26 cellular contexts compared by ENCODE assay signal in the genomic region with DNA sequence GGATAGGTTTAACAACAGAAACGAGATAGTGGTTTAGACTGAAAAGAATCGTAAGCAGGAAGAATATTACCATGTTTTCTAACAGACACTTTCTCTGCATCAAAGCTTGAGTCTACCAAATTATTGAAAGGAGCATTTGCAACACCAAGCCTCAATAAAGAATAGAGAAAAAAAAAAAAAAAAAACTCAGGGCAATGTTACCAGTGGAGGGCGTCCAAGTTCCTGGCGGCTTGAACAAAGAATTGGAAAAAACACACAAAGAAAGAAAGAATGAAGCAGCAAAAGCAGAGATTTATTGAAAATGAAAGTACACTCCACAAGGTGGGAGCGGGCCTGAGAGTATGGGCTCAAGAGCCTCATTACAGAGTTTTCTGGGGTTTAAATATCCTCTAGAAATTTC.
DNase-seq lines count a peak whose midpoint lies in the region; ATAC-seq, FAIRE-seq and TF ChIP-seq lines count a peak whose summit lies in the region.
"Had no signal": no experiment of that assay in that cellular context is flagged by ENCODE, and none has a peak within 500 bp of the region (broad histone marks: within the 10 kb centered on the region; RNA-seq: fewer than 3 reads in every experiment).

No MANE protein-coding gene starts in this region.

- no peak for FAIRE-seq in H54 (lab: Jason Lieb, UNC)
- FAIRE-seq: pancreas had no signal

- H3K4me2 ChIP-seq in PC-9: no peak overlapping the region

- no peak for ATAC-seq in HG02798 (IDR thresholded peaks at IDR 0.05; ENCODE audit: poor library complexity, unreplicated experiment)
- ATAC-seq: activated CD8-positive, alpha-beta memory T cell treated with anti-CD3 and anti-CD28 coated beads, Interleukin-2, amount 10 ng/mL, durations not matched to agents 7 days and 5 days; esophagus mucosa; gastroesophageal sphincter; right cardiac atrium had no signal

- no peaks in the 10 kb centered on the region for H3F3A ChIP-seq in PC-9 (ENCODE audit: insufficient read depth, low read depth)

- CTCF ChIA-PET in PC-9 (lab: Charles Lee): interaction anchor here (0.7 kb wide), 1 partner anchor 377 kb away, joined by 3 read pairs; no protein-coding TSS in a partner anchor

- no peak for TF ChIP-seq POLR2A in H54 (IDR thresholded peaks at IDR 0.05; ENCODE audit: low read depth, low read length)

- no TSS peak for BruUV-seq in PC-9 (replicated peaks; lab: Mats Ljungman, UMichigan)

- H4K20me1 ChIP-seq in PC-9 (ENCODE audit: insufficient read depth): no peaks in the 10 kb centered on the region

- H3K4me3 ChIP-seq in PC-9: no peak overlapping the region
- no peak overlapping the region for H3K4me3 ChIP-seq in fibroblast of the aortic adventitia (ENCODE audit: low read depth, low read length)
- H3K4me3 ChIP-seq: gastroesophageal sphincter, pancreas, Peyer's patch, SJCRH30, uterus had no signal

- POLR2A ChIA-PET in PC-9 (lab: Charles Lee; ENCODE audit: unreplicated experiment): interaction anchor here (0.6 kb wide), 1 partner anchor 532 kb away, joined by 21 read pairs; no protein-coding TSS in a partner anchor

- DNase-seq in ACHN: peak; percentile 0
- DNase-seq in H4 (ENCODE audit: low spot score): peak; percentile 5
- no peak for DNase-seq in PC-9
- DNase-seq in fibroblast of the aortic adventitia (ENCODE audit: low read depth): peak; percentile 16
- DNase-seq in stimulated activated CD4-positive, alpha-beta T cell treated with anti-CD3 and anti-CD28 coated beads, Interleukin-12 subunit alpha, Interleukin-12 subunit beta, amount 100 ng/mL, for 4 hours: no peak
- no peak for DNase-seq in caudate nucleus (lab: John Stamatoyannopoulos, UW)
- DNase-seq in H54 (ENCODE audit: insufficient read length, low spot score): no peak
- DNase-seq: activated CD4-positive, alpha-beta T cell treated with anti-CD3 and anti-CD28 coated beads for 48 hours; activated CD8-positive, alpha-beta memory T cell treated with anti-CD3 and anti-CD28 coated beads, Interleukin-2, amount 10 ng/mL, durations not matched to agents 7 days and 5 days; aorta; CD8-positive, alpha-beta memory T cell; effector CD8-positive, alpha-beta T cell; hypothalamus; islet precursor cell; KBM-7; NCI-H82; pancreas; Peyer's patch; right cardiac atrium; SJCRH30; stimulated activated CD4-positive, alpha-beta T cell treated with anti-CD3 and anti-CD28 coated beads, Interleukin-15, amount 100 ng/mL, for 24 hours; substantia nigra; uterus had no signal

- no peaks in the 10 kb centered on the region for H3K36me3 ChIP-seq in PC-9 (ENCODE audit: low read depth)
- H3K36me3 ChIP-seq: gastroesophageal sphincter, pancreas, Peyer's patch, SJCRH30, uterus had no signal

- no peak overlapping the region for H3K27ac ChIP-seq in PC-9
- no peak overlapping the region for H3K27ac ChIP-seq in caudate nucleus (ENCODE audit: low read depth, low read length)
- H3K27ac ChIP-seq: gastroesophageal sphincter, pancreas, Peyer's patch, SJCRH30, uterus had no signal

- TF ChIP-seq CTCF in PC-9 (conservative IDR thresholded peaks at IDR 0.05) (0 out of 2 replicates have a peak, but pooled peaks have one; percentile 27), fibroblast of the aortic adventitia (IDR thresholded peaks at IDR 0.05; ENCODE audit: insufficient read depth, low read length) (no peak)

- no peaks in the 10 kb centered on the region for H3K9me2 ChIP-seq in PC-9 (ENCODE audit: insufficient read depth)

- no peak overlapping the region for H2AFZ ChIP-seq in PC-9

- no peaks in the 10 kb centered on the region for H3K9me3 ChIP-seq in PC-9 (ENCODE audit: insufficient read depth, low read depth)
- H3K9me3 ChIP-seq: gastroesophageal sphincter, pancreas, Peyer's patch, SJCRH30, uterus had no signal

- H3K4me1 ChIP-seq in PC-9 (replicated peaks; ENCODE audit: insufficient read depth): no peaks in the 10 kb centered on the region
- H3K4me1 ChIP-seq: gastroesophageal sphincter, pancreas, Peyer's patch, uterus had no signal

- H3K79me2 ChIP-seq in PC-9 (ENCODE audit: low read depth): no peaks in the 10 kb centered on the region

- intact Hi-C loops in PC-9 (cut with micrococcal nuclease; ENCODE audit: unreplicated experiment): no loop called here

- H3K27me3 ChIP-seq in PC-9 (ENCODE audit: insufficient read depth, low read depth): no peaks in the 10 kb centered on the region
- H3K27me3 ChIP-seq: gastroesophageal sphincter, pancreas, Peyer's patch, SJCRH30, uterus had no signal

- in situ Hi-C loops in ACHN (cut with HindIII; ENCODE audit: low pct_ligation_motif_present, low pct_unique_long_range_greater_than_20kb, low sequenced_read_pairs): no loop called here

Comparison
In these comparisons a context has a peak if more than half of its experiments do, and no peak if none do; other contexts are left out.
1. DNase-seq: peak in ACHN (single experiment), H4 (single experiment) and fibroblast of the aortic adventitia (single experiment); none in PC-9 (0 of 2), stimulated activated CD4-positive, alpha-beta T cell treated with anti-CD3 and anti-CD28 coated beads, Interleukin-12 subunit alpha, Interleukin-12 subunit beta, amount 100 ng/mL, for 4 hours (single experiment), caudate nucleus (0 of 61) and H54 (single experiment).